13 cellular contexts compared by ENCODE assay signal in genomic region chr1:211833174-211833820, GRCh38. TPM values are rescaled to one million over a fixed set of nuclear protein-coding genes. Genes with fewer than 3 reads are reported as not detected.
A peak's percentile ranks its signal among the peaks of the same experiment; 100 is the strongest.
DNase-seq lines count a peak whose midpoint lies in the region; ATAC-seq lines count a peak whose summit lies in the region.
"Had no signal": no experiment of that assay in that cellular context is flagged by ENCODE, and none has a peak within 500 bp of the region (broad histone marks: within the 10 kb centered on the region; RNA-seq: fewer than 3 reads in every experiment).

No MANE protein-coding gene starts in this region.

- peak in 1 of 2 donors; percentile 19 for ATAC-seq in activated T-cell treated with anti-CD3 and anti-CD28 coated beads, Interleukin-2, amount 50 U/mL, for 4 hours
- ATAC-seq: upper lobe of right lung had no signal

- H3K27me3 Mint-ChIP-seq in activated T-cell treated with anti-CD3 and anti-CD28 coated beads, Interleukin-2, amount 50 U/mL, for 4 hours (ENCODE audit: low read depth) = no peaks in the 10 kb centered on the region
- H3K27me3 Mint-ChIP-seq in activated naive CD4-positive, alpha-beta T cell treated with anti-CD3 and anti-CD28 coated beads, Interleukin-2, amount 50 U/mL, for 24 hours = no peaks in the 10 kb centered on the region

- H3K36me3 Mint-ChIP-seq in activated T-cell treated with anti-CD3 and anti-CD28 coated beads, Interleukin-2, amount 50 U/mL, for 4 hours (ENCODE audit: insufficient read depth) = no peaks in the 10 kb centered on the region
- H3K36me3 Mint-ChIP-seq in activated naive CD4-positive, alpha-beta T cell treated with anti-CD3 and anti-CD28 coated beads, Interleukin-2, amount 50 U/mL, for 24 hours = no peaks in the 10 kb centered on the region

- H3K27ac Mint-ChIP-seq in activated naive CD4-positive, alpha-beta T cell treated with anti-CD3 and anti-CD28 coated beads, Interleukin-2, amount 50 U/mL, for 24 hours = no peak overlapping the region

- H3K4me1 Mint-ChIP-seq in activated T-cell treated with anti-CD3 and anti-CD28 coated beads, Interleukin-2, amount 50 U/mL, for 4 hours (ENCODE audit: low read depth) = peaks cover 50% of the 10 kb centered on the region
- H3K4me1 Mint-ChIP-seq in activated naive CD4-positive, alpha-beta T cell treated with anti-CD3 and anti-CD28 coated beads, Interleukin-2, amount 50 U/mL, for 24 hours = peaks cover 48% of the 10 kb centered on the region

- no peaks in the 10 kb centered on the region for H3K9me3 Mint-ChIP-seq in activated T-cell treated with anti-CD3 and anti-CD28 coated beads, Interleukin-2, amount 50 U/mL, for 4 hours
- H3K9me3 Mint-ChIP-seq in activated naive CD4-positive, alpha-beta T cell treated with anti-CD3 and anti-CD28 coated beads, Interleukin-2, amount 50 U/mL, for 24 hours = no peaks in the 10 kb centered on the region

- H3K4me3 Mint-ChIP-seq in activated T-cell treated with anti-CD3 and anti-CD28 coated beads, Interleukin-2, amount 50 U/mL, for 4 hours = peak overlapping the region; percentile 31
- H3K4me3 Mint-ChIP-seq in activated naive CD4-positive, alpha-beta T cell treated with anti-CD3 and anti-CD28 coated beads, Interleukin-2, amount 50 U/mL, for 24 hours = peak overlapping the region; percentile 16

- DNase-seq in activated T-cell treated with anti-CD3 and anti-CD28 coated beads, Interleukin-2, amount 50 U/mL, for 4 hours = no peak
- DNase-seq in activated T-cell treated with anti-CD3 and anti-CD28 coated beads, Interleukin-2, amount 50 U/mL, for 1 hour = no peak
- DNase-seq in NCI-H69 (lab: John Stamatoyannopoulos, UW) (peak; percentile 38), NCI-H524 (lab: John Stamatoyannopoulos, UW) (no peak), NCI-H2227 treated with DMSO at 0.1 percent for 48 hours (lab: John Stamatoyannopoulos, UW) (no peak), C1 segment of cervical spinal cord (lab: John Stamatoyannopoulos, UW) (no peak)
- peak; percentile 3 for DNase-seq in stimulated activated naive CD4-positive, alpha-beta T cell treated with Interleukin-2 at 50 U/mL for 16 hours (lab: John Stamatoyannopoulos, UW)
- DNase-seq: amniotic stem cell; NCI-H2171; PC-9; stimulated activated CD8-positive, alpha-beta memory T cell treated with anti-CD3 and anti-CD28 coated beads, Interleukin-4, amount 100 ng/mL, for 48 hours; upper lobe of right lung had no signal

RNA-seq across cellular contexts. Expression of gene LPGAT1, which starts 2.7 kb away (rescaled TPM):
- total RNA-seq in activated T-cell treated with anti-CD3 and anti-CD28 coated beads, Interleukin-2, amount 50 U/mL, for 4 hours = 10 to 100 TPM; 31.7 to 46.9 (median 36.0) TPM

Comparison
In these comparisons a context has a peak if more than half of its experiments do, and no peak if none do; other contexts are left out.
1. DNase-seq: peak in NCI-H69 (single experiment) and stimulated activated naive CD4-positive, alpha-beta T cell treated with Interleukin-2 at 50 U/mL for 16 hours (single experiment); none in activated T-cell treated with anti-CD3 and anti-CD28 coated beads, Interleukin-2, amount 50 U/mL, for 4 hours (single experiment), activated T-cell treated with anti-CD3 and anti-CD28 coated beads, Interleukin-2, amount 50 U/mL, for 1 hour (single experiment), NCI-H524 (0 of 2), NCI-H2227 treated with DMSO at 0.1 percent for 48 hours (single experiment) and C1 segment of cervical spinal cord (0 of 14).